ENCODE assay signal across 22 cellular contexts in the genomic region with DNA sequence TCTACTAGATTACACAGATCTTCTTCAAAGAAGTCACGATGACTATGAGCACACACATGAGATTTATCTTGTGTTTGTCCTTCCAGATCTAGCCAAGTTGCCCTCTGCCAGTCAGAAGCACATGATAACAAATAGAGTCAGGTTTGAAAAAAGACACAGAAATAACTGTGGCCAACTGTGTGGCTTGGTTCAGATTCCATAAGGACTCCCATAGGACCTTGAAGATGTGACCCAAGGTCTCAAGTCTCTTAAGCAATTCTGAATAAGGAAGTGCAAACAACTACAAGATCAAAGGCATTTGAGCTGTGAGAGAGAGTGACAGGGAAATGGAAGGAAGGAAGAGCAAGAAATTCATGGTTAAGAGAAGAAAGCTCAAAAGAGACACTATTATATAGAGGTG.
"Had no signal": no experiment of that assay in that cellular context is flagged by ENCODE, and none has a peak within 500 bp of the region (broad histone marks: within the 10 kb centered on the region; RNA-seq: fewer than 3 reads in every experiment).

No MANE protein-coding gene starts in this region.

- H3K4me3 ChIP-seq: breast epithelium, psoas muscle had no signal

- H3K79me2 ChIP-seq: parathyroid adenoma had no signal

- DNase-seq: activated B cell treated with CpG ODN at 0.5 μM for 24 hours; activated CD4-positive, alpha-beta T cell treated with anti-CD3 and anti-CD28 coated beads, Interleukin-2, amount 50 U/mL, for 1 hour; activated CD8-positive, alpha-beta T cell treated with anti-CD3 and anti-CD28 coated beads for 36 hours; activated gamma-delta T cell treated with Interleukin-2 at 50 U/mL for 16 hours; activated naive CD8-positive, alpha-beta T cell treated with anti-CD3 and anti-CD28 coated beads, Interleukin-2, amount 50 U/mL, for 24 hours; activated T-cell treated with anti-CD3 and anti-CD28 coated beads, Interleukin-2, amount 50 U/mL, for 4 hours; central memory CD4-positive, alpha-beta T cell; endodermal cell; foreskin keratinocyte; midbrain; naive thymus-derived CD8-positive, alpha-beta T cell; nucleus accumbens; psoas muscle; right cardiac atrium; stimulated activated CD4-positive, alpha-beta T cell treated with anti-CD3 and anti-CD28 coated beads, Interleukin-4, amount 100 ng/mL, for 24 hours; stimulated activated naive CD8-positive, alpha-beta T cell treated with anti-CD3 and anti-CD28 coated beads, Interleukin-15, amount 100 ng/mL, for 72 hours; substantia nigra had no signal

- H3K4me1 ChIP-seq: breast epithelium, foreskin keratinocyte, parathyroid adenoma, psoas muscle had no signal

- ATAC-seq: activated CD8-positive, alpha-beta T cell treated with anti-CD3 and anti-CD28 coated beads for 36 hours; activated naive CD8-positive, alpha-beta T cell treated with anti-CD3 and anti-CD28 coated beads, Interleukin-2, amount 50 U/mL, for 24 hours; activated T-cell treated with anti-CD3 and anti-CD28 coated beads, Interleukin-2, amount 50 U/mL, for 4 hours; activated T-helper 17 cell treated with anti-CD3 and anti-CD28 coated beads, Interleukin-2, amount 50 U/mL, for 72 hours; esophagus mucosa; foreskin keratinocyte; naive thymus-derived CD8-positive, alpha-beta T cell; right cardiac atrium; stimulated activated effector memory CD8-positive, alpha-beta T cell treated with anti-CD3 and anti-CD28 coated beads, Interleukin-12 subunit alpha, Interleukin-12 subunit beta, amount 100 ng/mL, for 72 hours; stimulated activated naive CD8-positive, alpha-beta T cell treated with anti-CD3 and anti-CD28 coated beads, Interleukin-15, amount 100 ng/mL, for 72 hours had no signal

- H3K36me3 ChIP-seq: breast epithelium had no signal

- H3K9ac ChIP-seq: parathyroid adenoma had no signal

- H2AFZ ChIP-seq: parathyroid adenoma had no signal

- H3K27me3 ChIP-seq: breast epithelium, foreskin keratinocyte had no signal

- H3K9me3 ChIP-seq: breast epithelium, psoas muscle had no signal

- H3K27ac ChIP-seq: breast epithelium, foreskin keratinocyte, parathyroid adenoma, psoas muscle had no signal
